In the genomic region with DNA sequence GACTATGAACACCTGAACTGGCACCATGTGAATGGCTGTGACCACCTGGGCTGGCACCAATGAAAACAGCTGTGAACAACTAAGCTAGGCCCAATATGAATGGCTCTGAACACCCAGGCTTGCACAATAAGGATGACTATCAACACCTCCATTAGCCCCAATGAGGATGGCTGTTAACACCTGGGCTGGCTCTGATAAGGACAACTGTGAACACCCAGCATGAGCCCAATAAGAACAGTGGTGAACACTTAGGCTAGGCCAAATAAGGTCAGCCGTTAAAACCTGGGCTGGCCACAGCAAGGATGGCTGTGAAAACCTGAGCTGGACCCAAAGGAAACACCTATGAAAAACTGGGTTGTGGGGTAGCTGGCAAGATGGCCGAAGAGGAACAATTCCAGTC, we compare ENCODE assay signal across 20 cellular contexts.
DNase-seq lines count a peak whose midpoint lies in the region; ATAC-seq and TF ChIP-seq lines count a peak whose summit lies in the region.
"Had no signal": no experiment of that assay in that cellular context is flagged by ENCODE, and none has a peak within 500 bp of the region (broad histone marks: within the 10 kb centered on the region; RNA-seq: fewer than 3 reads in every experiment).

No MANE protein-coding gene starts in this region.

- POLR2A ChIA-PET in HEK293 (lab: Yijun Ruan, JAX), result no interaction called here
- POLR2A ChIA-PET in activated CD8-positive, alpha-beta T cell treated with anti-CD3 and anti-CD28 coated beads, Interleukin-2, amount 10 ng/mL, durations not matched to agents 7 days and 5 days (lab: Charles Lee), result no interaction called here

- 69 to 100% methylated on average over 1 to 2 of the region's 2 CpGs for WGBS in endodermal cell (ENCODE audit: insufficient coverage in 1 of 2, insufficient read length in 1 of 2), 2 experiments
- WGBS in neuronal stem cell (ENCODE audit: extremely low coverage in 2 of 2, insufficient read length in 2 of 2, insufficient replicate concordance in 1 of 2), 2 donors, result no CpG with 5 or more reads among the region's 2 CpGs

- H3K27ac Mint-ChIP-seq in endodermal cell, result no peak overlapping the region
- no peak overlapping the region for H3K27ac Mint-ChIP-seq in type B pancreatic cell
- H3K27ac Mint-ChIP-seq in activated CD8-positive, alpha-beta T cell treated with anti-CD3 and anti-CD28 coated beads, Interleukin-2, amount 10 ng/mL, durations not matched to agents 7 days and 5 days, result no peak overlapping the region
- H3K27ac Mint-ChIP-seq: B cell; CD4-positive, alpha-beta T cell; CD8-positive, alpha-beta T cell had no signal

- no peak for ATAC-seq in activated CD8-positive, alpha-beta T cell treated with anti-CD3 and anti-CD28 coated beads, Interleukin-2, amount 10 ng/mL, durations not matched to agents 7 days and 5 days
- ATAC-seq: CD8-positive, alpha-beta T cell had no signal

- no peaks in the 10 kb centered on the region for H3K36me3 ChIP-seq in HEK293 (ENCODE audit: control insufficient read depth in 2 of 2, insufficient read depth in 1 of 2, low read length in 2 of 2)
- H3K36me3 ChIP-seq in endodermal cell (ENCODE audit: control insufficient read depth, insufficient read depth, low read length), result no peaks in the 10 kb centered on the region
- H3K36me3 ChIP-seq in neuronal stem cell (replicated peaks in 1 of 2; ENCODE audit: control insufficient read depth in 2 of 2, insufficient read depth in 2 of 2, low read length in 2 of 2), result no peaks in the 10 kb centered on the region
- H3K36me3 ChIP-seq: BLaER1 treated with 17β-estradiol and CSF1 and Interleukin-3, amounts not matched to agents 10 nM and 100 nM had no signal

- CTCF ChIA-PET in HEK293 (lab: Yijun Ruan, JAX), result interaction anchor here (0.6 to 1.1 kb wide), 7 partner anchors 26 to 661 kb away, joined by 3 to 4 read pairs (median 3); no protein-coding TSS in a partner anchor
- CTCF ChIA-PET in activated CD8-positive, alpha-beta T cell treated with anti-CD3 and anti-CD28 coated beads, Interleukin-2, amount 10 ng/mL, durations not matched to agents 7 days and 5 days (lab: Charles Lee), result no interaction called here

- H3K27me3 Mint-ChIP-seq in endodermal cell (ENCODE audit: insufficient read depth) (peaks cover 11% of the 10 kb centered on the region), type B pancreatic cell (no peaks in the 10 kb centered on the region)
- H3K27me3 Mint-ChIP-seq in activated CD8-positive, alpha-beta T cell treated with anti-CD3 and anti-CD28 coated beads, Interleukin-2, amount 10 ng/mL, durations not matched to agents 7 days and 5 days (ENCODE audit: low read depth), result no peaks in the 10 kb centered on the region
- H3K27me3 Mint-ChIP-seq: B cell; CD4-positive, alpha-beta T cell had no signal

- H2AK5ac ChIP-seq in neuronal stem cell (ENCODE audit: low read depth, low read length), result no peak overlapping the region

- no peak overlapping the region for H3K9ac ChIP-seq in endodermal cell (ENCODE audit: extremely low read depth, low read length, poor library complexity, severe bottlenecking)
- H3K9ac ChIP-seq in neuronal stem cell (ENCODE audit: low read depth, low read length, poor library complexity), result no peak overlapping the region
- H3K9ac ChIP-seq: BLaER1 treated with 17β-estradiol and CSF1 and Interleukin-3, amounts not matched to agents 10 nM and 100 nM had no signal

- no peak overlapping the region for H2BK120ac ChIP-seq in neuronal stem cell (ENCODE audit: low read depth, low read length)

- H3K18ac ChIP-seq in neuronal stem cell (ENCODE audit: low read length), result no peak overlapping the region

- H3K23ac ChIP-seq in neuronal stem cell (ENCODE audit: low read depth, low read length, poor library complexity), result no peak overlapping the region

- H2BK15ac ChIP-seq in neuronal stem cell (ENCODE audit: low read length), result no peak overlapping the region

- H3K4me3 Mint-ChIP-seq in endodermal cell (no peak overlapping the region), type B pancreatic cell (no peak overlapping the region)
- H3K4me3 Mint-ChIP-seq in activated CD8-positive, alpha-beta T cell treated with anti-CD3 and anti-CD28 coated beads, Interleukin-2, amount 10 ng/mL, durations not matched to agents 7 days and 5 days, result no peak overlapping the region
- H3K4me3 Mint-ChIP-seq: B cell; CD4-positive, alpha-beta T cell; CD8-positive, alpha-beta T cell had no signal

- no peaks in the 10 kb centered on the region for H3K79me1 ChIP-seq in neuronal stem cell (ENCODE audit: low read depth, low read length)

- no peak overlapping the region for H3K4ac ChIP-seq in neuronal stem cell (ENCODE audit: low read length)

- TF ChIP-seq CTCF in HEK293 (tag by site-specific recombination; IDR thresholded peaks at IDR 0.05) (no peak), endodermal cell (conservative IDR thresholded peaks at IDR 0.05) (no peak), type B pancreatic cell (conservative IDR thresholded peaks at IDR 0.05) (no peak)

- H4K8ac ChIP-seq in neuronal stem cell (ENCODE audit: low read depth, low read length), result no peak overlapping the region

- no peak overlapping the region for H3K4me2 ChIP-seq in neuronal stem cell (ENCODE audit: insufficient read depth, low read length, poor library complexity, severe bottlenecking)
- H3K4me2 ChIP-seq: A549; BLaER1 treated with 17β-estradiol and CSF1 and Interleukin-3, amounts not matched to agents 10 nM and 100 nM had no signal

- H3K36me3 Mint-ChIP-seq in endodermal cell (ENCODE audit: low read depth) (no peaks in the 10 kb centered on the region), type B pancreatic cell (no peaks in the 10 kb centered on the region)
- no peaks in the 10 kb centered on the region for H3K36me3 Mint-ChIP-seq in activated CD8-positive, alpha-beta T cell treated with anti-CD3 and anti-CD28 coated beads, Interleukin-2, amount 10 ng/mL, durations not matched to agents 7 days and 5 days (ENCODE audit: low read depth)
- H3K36me3 Mint-ChIP-seq: CD8-positive, alpha-beta T cell had no signal

- H3K27me3 ChIP-seq in endodermal cell (ENCODE audit: control insufficient read depth, insufficient read depth, low read length, poor library complexity, severe bottlenecking) (no peaks in the 10 kb centered on the region), neuronal stem cell (ENCODE audit: control insufficient read depth in 3 of 3, insufficient read depth in 3 of 3, low read depth in 1 of 3, low read length in 3 of 3) (no peaks in the 10 kb centered on the region)
- H3K27me3 ChIP-seq: BLaER1 treated with 17β-estradiol and CSF1 and Interleukin-3, amounts not matched to agents 10 nM and 100 nM had no signal

- peak overlapping the region; percentile 64 for H4K91ac ChIP-seq in neuronal stem cell (ENCODE audit: low read depth, low read length, poor library complexity)

- H2BK12ac ChIP-seq in neuronal stem cell (ENCODE audit: low read length), result no peak overlapping the region

- H3K27ac ChIP-seq in HEK293 (ENCODE audit: extremely low read depth, low read depth, low read length), result no peak overlapping the region
- H3K27ac ChIP-seq in endodermal cell (ENCODE audit: low read depth, low read length), result no peak overlapping the region
- no peak overlapping the region for H3K27ac ChIP-seq in neuronal stem cell (replicated peaks; ENCODE audit: low read length)
- H3K27ac ChIP-seq: 22Rv1; A549; BLaER1 treated with 17β-estradiol and CSF1 and Interleukin-3, amounts not matched to agents 10 nM and 100 nM; C4-2B had no signal

- H3K14ac ChIP-seq in neuronal stem cell (ENCODE audit: low read length), result no peak overlapping the region

- H3K9me3 Mint-ChIP-seq in endodermal cell (peaks cover 21% of the 10 kb centered on the region), type B pancreatic cell (peaks cover 5% of the 10 kb centered on the region)
- peaks cover 24% of the 10 kb centered on the region for H3K9me3 Mint-ChIP-seq in activated CD8-positive, alpha-beta T cell treated with anti-CD3 and anti-CD28 coated beads, Interleukin-2, amount 10 ng/mL, durations not matched to agents 7 days and 5 days (ENCODE audit: insufficient read depth)

- H3K4me3 ChIP-seq in HEK293 (ENCODE audit: low read depth, low read length), result no peak overlapping the region
- H3K4me3 ChIP-seq in endodermal cell (ENCODE audit: low read length), result no peak overlapping the region
- no peak overlapping the region for H3K4me3 ChIP-seq in neuronal stem cell (ENCODE audit: low read length in 2 of 2)
- H3K4me3 ChIP-seq: A549; BLaER1 treated with 17β-estradiol and CSF1 and Interleukin-3, amounts not matched to agents 10 nM and 100 nM had no signal

- no peak overlapping the region for H2AFZ ChIP-seq in neuronal stem cell (ENCODE audit: low read length)

- H3K4me1 Mint-ChIP-seq in endodermal cell (peaks cover 6% of the 10 kb centered on the region), type B pancreatic cell (ENCODE audit: unreplicated experiment) (no peaks in the 10 kb centered on the region)
- no peaks in the 10 kb centered on the region for H3K4me1 Mint-ChIP-seq in activated CD8-positive, alpha-beta T cell treated with anti-CD3 and anti-CD28 coated beads, Interleukin-2, amount 10 ng/mL, durations not matched to agents 7 days and 5 days (ENCODE audit: low read depth)
- H3K4me1 Mint-ChIP-seq: B cell had no signal

- DNase-seq in endodermal cell, result peak; percentile 85
- peak; percentile 26 for DNase-seq in islet precursor cell
- no peak for DNase-seq in neuronal stem cell (ENCODE audit: low spot score)
- DNase-seq in type B pancreatic cell (ENCODE audit: extremely low spot score, unreplicated experiment), result no peak
- DNase-seq in hippocampal formation (lab: John Stamatoyannopoulos, UW), result no peak
- DNase-seq in activated CD8-positive, alpha-beta T cell treated with anti-CD3 and anti-CD28 coated beads, Interleukin-2, amount 10 ng/mL, durations not matched to agents 7 days and 5 days, result no peak
- no peak for DNase-seq in activated naive CD4-positive, alpha-beta T cell (lab: John Stamatoyannopoulos, UW)
- DNase-seq: AML-193; Caco-2; Calu3; CD4-positive, alpha-beta T cell; CD8-positive, alpha-beta T cell; DMS79 treated with DMSO at 0.1 percent for 48 hours; GF-D8 had no signal

- H2BK5ac ChIP-seq in neuronal stem cell (ENCODE audit: low read length), result no peak overlapping the region

- peaks cover 2% of the 10 kb centered on the region; the same call in 1 of the 2 replicates for H3K9me3 ChIP-seq in HEK293 (ENCODE audit: control insufficient read depth, insufficient read depth, low read depth, low read length)
- H3K9me3 ChIP-seq in endodermal cell (ENCODE audit: control insufficient read depth, low read length), result peaks cover 16% of the 10 kb centered on the region
- H3K9me3 ChIP-seq in neuronal stem cell (replicated peaks in 1 of 2; ENCODE audit: control insufficient read depth in 2 of 2, insufficient read depth in 1 of 2, low read depth in 1 of 2, low read length in 2 of 2), result peaks cover 0 to 2% of the 10 kb centered on the region in 2 donors

- H3K4me1 ChIP-seq in HEK293 (ENCODE audit: control insufficient read depth, insufficient read depth, low read length) (no peaks in the 10 kb centered on the region), endodermal cell (ENCODE audit: control insufficient read depth, insufficient read depth, low read length) (no peaks in the 10 kb centered on the region), neuronal stem cell (ENCODE audit: control insufficient read depth in 2 of 2, insufficient read depth in 1 of 2, low read depth in 1 of 2, low read length in 2 of 2) (no peaks in the 10 kb centered on the region)
- H3K4me1 ChIP-seq: A549; BLaER1 treated with 17β-estradiol and CSF1 and Interleukin-3, amounts not matched to agents 10 nM and 100 nM; Caco-2 had no signal

TF ChIP-seq in HEK293, 187 proteins besides CTCF, POLR2A, EP300 and RAD21 (continues in another document):
- peak; percentile 87 for TF ChIP-seq ZNF677 (tag by site-specific recombination; IDR thresholded peaks at IDR 0.05)

Comparison
In these comparisons a context has a peak if more than half of its experiments do, and no peak if none do; other contexts are left out.
1. DNase-seq: peak in endodermal cell (single experiment) and islet precursor cell (single experiment); none in neuronal stem cell (single experiment), type B pancreatic cell (single experiment), hippocampal formation (0 of 2), activated CD8-positive, alpha-beta T cell treated with anti-CD3 and anti-CD28 coated beads, Interleukin-2, amount 10 ng/mL, durations not matched to agents 7 days and 5 days (single experiment) and activated naive CD4-positive, alpha-beta T cell (0 of 4).